Comparison of ENCODE assay signal across 8 cellular contexts in the genomic region with DNA sequence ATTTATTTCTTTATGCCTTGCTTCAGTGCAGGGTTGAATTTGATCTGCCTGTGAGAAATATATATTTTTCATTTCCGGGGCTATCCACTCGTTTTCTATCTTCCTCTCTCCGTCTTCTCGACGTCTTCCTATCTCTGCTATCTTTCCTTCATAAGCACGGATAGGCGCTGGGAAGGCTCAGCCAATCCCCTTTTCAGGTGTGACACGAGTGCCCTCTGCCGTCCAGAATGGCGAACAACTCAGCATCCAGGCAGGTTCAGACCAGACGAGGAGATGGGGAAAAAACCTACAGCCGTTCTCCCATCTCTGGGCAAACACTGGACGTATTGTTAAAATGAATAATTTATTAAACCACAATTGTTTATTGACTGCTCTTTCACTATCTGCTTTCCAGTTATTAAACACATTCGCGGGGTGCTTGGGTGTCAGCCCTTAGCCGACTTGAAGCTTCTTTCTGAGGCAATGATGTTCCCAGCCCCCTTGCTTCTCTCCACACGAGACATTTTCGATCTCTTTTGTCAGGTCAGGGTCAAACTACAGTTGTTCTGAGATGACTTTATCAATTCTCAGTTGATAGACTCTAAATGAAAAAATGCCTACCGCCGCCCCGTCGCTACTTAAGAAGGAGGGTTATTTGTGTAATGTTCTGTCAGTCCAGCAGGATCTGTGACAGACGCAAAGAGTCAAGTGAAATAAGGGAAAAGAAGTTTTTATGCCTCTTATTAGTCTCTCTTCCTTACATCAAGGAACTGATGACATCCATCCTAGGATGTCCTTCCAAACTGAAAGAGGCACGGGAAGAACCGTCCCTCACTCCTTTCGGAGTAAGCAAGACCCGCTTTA.
DNase-seq lines count a peak whose midpoint lies in the region; ATAC-seq, FAIRE-seq and TF ChIP-seq lines count a peak whose summit lies in the region.

No MANE protein-coding gene starts in this region.

- H3K36me3 Mint-ChIP-seq in CD4-positive, CD25-positive, alpha-beta regulatory T cell = no peaks in the 10 kb centered on the region

- no peaks in the 10 kb centered on the region for H3K9me3 ChIP-seq in CD4-positive, CD25-positive, alpha-beta regulatory T cell (ENCODE audit: control insufficient read depth in 2 of 2, low read length in 2 of 2)

- POLR2A ChIA-PET in RWPE1 (lab: Yijun Ruan, JAX; ENCODE audit: low non-redundant PET) = no interaction called here

- H3K27me3 Mint-ChIP-seq in CD4-positive, CD25-positive, alpha-beta regulatory T cell = peaks cover 24% of the 10 kb centered on the region

- peaks cover 0 to 2% (median 0%) of the 10 kb centered on the region in 4 donors for H3K4me1 Mint-ChIP-seq in CD4-positive, CD25-positive, alpha-beta regulatory T cell

- no peak overlapping the region for H3K4me3 ChIP-seq in CD4-positive, CD25-positive, alpha-beta regulatory T cell (ENCODE audit: low read depth, low read length)
- H3K4me3 ChIP-seq in bronchial epithelial cell (ENCODE audit: low read depth, low read length) = no peak overlapping the region
- H3K4me3 ChIP-seq in kidney epithelial cell (ENCODE audit: low read depth, low read length) = no peak overlapping the region

- peak; percentile 95 for TF ChIP-seq CTCF in RWPE1 (conservative IDR thresholded peaks at IDR 0.05; ENCODE audit: low read depth)
- peak; percentile 78 for TF ChIP-seq CTCF in bronchial epithelial cell (IDR thresholded peaks at IDR 0.05; ENCODE audit: insufficient read depth, low read length, severe bottlenecking)
- peak; percentile 78 for TF ChIP-seq CTCF in kidney epithelial cell (IDR thresholded peaks at IDR 0.05; ENCODE audit: insufficient read depth, low read length, poor library complexity, severe bottlenecking)

- H3K27ac ChIP-seq in CD4-positive, CD25-positive, alpha-beta regulatory T cell (ENCODE audit: insufficient read depth, low read length, poor library complexity, severe bottlenecking) = no peak overlapping the region
- H3K27ac ChIP-seq in RWPE1 = no peak overlapping the region

- peaks cover 2% of the 10 kb centered on the region for H3K27me3 ChIP-seq in CD4-positive, CD25-positive, alpha-beta regulatory T cell (ENCODE audit: control insufficient read depth, insufficient read depth, low read length)
- H3K27me3 ChIP-seq in bronchial epithelial cell (ENCODE audit: control insufficient read depth, insufficient read depth, low read length) = no peaks in the 10 kb centered on the region
- H3K27me3 ChIP-seq in kidney epithelial cell (ENCODE audit: control insufficient read depth, insufficient read depth, low read length) = no peaks in the 10 kb centered on the region

- ATAC-seq in CD4-positive, CD25-positive, alpha-beta regulatory T cell (ENCODE audit: low read depth in 2 of 2) = no peak
- peak; percentile 84 for ATAC-seq in GM19043 (IDR thresholded peaks at IDR 0.05; ENCODE audit: low read depth, unreplicated experiment)
- no peak for ATAC-seq in GM19467 (IDR thresholded peaks at IDR 0.05; ENCODE audit: unreplicated experiment)

- H3K9me3 Mint-ChIP-seq in CD4-positive, CD25-positive, alpha-beta regulatory T cell = peaks cover 0 to 3% (median 0%) of the 10 kb centered on the region in 7 donors

- no peak for FAIRE-seq in bronchial epithelial cell (lab: Jason Lieb, UNC)

- H3K4me1 ChIP-seq in CD4-positive, CD25-positive, alpha-beta regulatory T cell (ENCODE audit: control insufficient read depth, insufficient read depth, low read length, poor library complexity, severe bottlenecking) = no peaks in the 10 kb centered on the region

- no peak overlapping the region for H3K4me3 Mint-ChIP-seq in CD4-positive, CD25-positive, alpha-beta regulatory T cell

- CTCF ChIA-PET in RWPE1 (lab: Yijun Ruan, JAX) = interaction anchor here (0.6 to 0.9 kb wide), 6 partner anchors 8 to 1163 kb away, joined by 3 to 5 read pairs (median 3); no protein-coding TSS in a partner anchor

- no peak overlapping the region for H3K27ac Mint-ChIP-seq in CD4-positive, CD25-positive, alpha-beta regulatory T cell

- no peaks in the 10 kb centered on the region for H3K36me3 ChIP-seq in CD4-positive, CD25-positive, alpha-beta regulatory T cell (ENCODE audit: control insufficient read depth, insufficient read depth, low read length)
- H3K36me3 ChIP-seq in bronchial epithelial cell (ENCODE audit: control insufficient read depth, insufficient read depth, low read length) (no peaks in the 10 kb centered on the region), kidney epithelial cell (ENCODE audit: control insufficient read depth, insufficient read depth, low read length) (no peaks in the 10 kb centered on the region)

- DNase-seq in CD4-positive, CD25-positive, alpha-beta regulatory T cell = peak in 2 of 3 donors; percentile 2 to 29
- DNase-seq in LHCN-M2 (ENCODE audit: low read depth) (peak; percentile 72), RWPE1 (ENCODE audit: low spot score) (peak; percentile 82), bronchial epithelial cell (ENCODE audit: low read depth) (peak; percentile 70), kidney epithelial cell (ENCODE audit: low read depth) (peak; percentile 28)
- DNase-seq in stimulated activated CD4-positive, alpha-beta T cell treated with anti-CD3 and anti-CD28 coated beads, Interleukin-2, amount 100 ng/mL, for 4 hours (ENCODE audit: low read depth) = peak; percentile 5

Comparison
In these comparisons a context has a peak if more than half of its experiments do, and no peak if none do; other contexts are left out.
1. DNase-seq: peak in every context shown above with its lines; median percentile 82 in RWPE1; 72 in LHCN-M2; 70 in bronchial epithelial cell; 28 in kidney epithelial cell; 16 in CD4-positive, CD25-positive, alpha-beta regulatory T cell; 5 in stimulated activated CD4-positive, alpha-beta T cell treated with anti-CD3 and anti-CD28 coated beads, Interleukin-2, amount 100 ng/mL, for 4 hours.